In genomic region chr20:43459022-43459942, GRCh38 we compare ENCODE assay signal across 8 cellular contexts. TPM values are rescaled to one million over a fixed set of nuclear protein-coding genes. Genes with fewer than 3 reads are reported as not detected.
DNase-seq lines count a peak whose midpoint lies in the region; ATAC-seq, FAIRE-seq and TF ChIP-seq lines count a peak whose summit lies in the region.

No MANE protein-coding gene starts in this region.

- peak overlapping the region; percentile 97 for H3K4me3 ChIP-seq in DOHH2 (ENCODE audit: low read length)
- peak overlapping the region; percentile 100 for H3K4me3 ChIP-seq in PC-9
- peak overlapping the region; percentile 93 for H3K4me3 ChIP-seq in coronary artery

- TF ChIP-seq CTCF in DOHH2 (IDR thresholded peaks at IDR 0.05; ENCODE audit: low read depth, low read length, poor library complexity, severe bottlenecking) (no peak), PC-9 (conservative IDR thresholded peaks at IDR 0.05) (no peak), coronary artery (IDR thresholded peaks at IDR 0.05) (no peak)

- H4K20me1 ChIP-seq in DOHH2 (ENCODE audit: control insufficient read depth, insufficient read depth, low read depth, low read length) (peaks cover 35% of the 10 kb centered on the region), PC-9 (ENCODE audit: insufficient read depth) (peaks cover 53% of the 10 kb centered on the region)

- H3K27ac ChIP-seq in DOHH2 (ENCODE audit: low read depth, low read length) (no peak overlapping the region; the same call in 1 of the 2 replicates), PC-9 (0 out of 2 replicates have a peak overlapping the region, but pooled peaks have one; percentile 3), coronary artery (peak overlapping the region; percentile 99 to 100)

- POLR2A ChIA-PET in PC-9 (lab: Charles Lee; ENCODE audit: unreplicated experiment) = no interaction called here
- POLR2A ChIA-PET in naive thymus-derived CD8-positive, alpha-beta T cell (lab: Charles Lee) = interaction anchor here (1.4 to 2.3 kb wide), 2 partner anchors 10 to 852 kb away, joined by 5 to 6 read pairs; partner anchors contain the start of gene FITM2

- no peak for TF ChIP-seq POLR2A in GM12892 (IDR thresholded peaks at IDR 0.05; ENCODE audit: low read depth, low read length)

- H3K9me3 Mint-ChIP-seq in naive thymus-derived CD8-positive, alpha-beta T cell = no peaks in the 10 kb centered on the region

- BruUV-seq in PC-9 (replicated peaks; lab: Mats Ljungman, UMichigan) = TSS peak; percentile 40

- H3K4me1 Mint-ChIP-seq in naive thymus-derived CD8-positive, alpha-beta T cell = peaks cover 16 to 55% (median 42%) of the 10 kb centered on the region in 4 donors

- no peak overlapping the region for H2AFZ ChIP-seq in PC-9

- intact Hi-C loops in PC-9 (cut with micrococcal nuclease; ENCODE audit: unreplicated experiment) = loop anchor here (2.0 to 5.0 kb wide), 3 partner anchors 133 to 288 kb away; partner anchors contain the start of genes IFT52 and MYBL2

- peaks cover 8% of the 10 kb centered on the region; the same call in 1 of the 2 replicates for H3K9me3 ChIP-seq in DOHH2 (ENCODE audit: control insufficient read depth, insufficient read depth, low read length)
- H3K9me3 ChIP-seq in PC-9 (ENCODE audit: insufficient read depth, low read depth) = no peaks in the 10 kb centered on the region

- peaks cover 21% of the 10 kb centered on the region for H3K4me1 ChIP-seq in DOHH2 (ENCODE audit: control insufficient read depth, low read length)
- peaks cover 14% of the 10 kb centered on the region for H3K4me1 ChIP-seq in PC-9 (replicated peaks; ENCODE audit: insufficient read depth)

- DNase-seq in PC-9 (no peak), coronary artery (ENCODE audit: low spot score) (peak; percentile 61), C1 segment of cervical spinal cord (lab: John Stamatoyannopoulos, UW) (no peak), A172 (ENCODE audit: low spot score) (no peak), NOMO-1 (lab: John Stamatoyannopoulos, UW; ENCODE audit: unreplicated experiment in 2 of 2) (no peak), GM12892 (ENCODE audit: insufficient read length) (no peak)
- DNase-seq in naive thymus-derived CD8-positive, alpha-beta T cell = peak in 1 of 10 donors; percentile 20

- peak overlapping the region; percentile 75 to 95 (median 85) for H3K4me3 Mint-ChIP-seq in naive thymus-derived CD8-positive, alpha-beta T cell

- H3K9me2 ChIP-seq in DOHH2 (replicated peaks; ENCODE audit: control insufficient read depth, low read length) (no peaks in the 10 kb centered on the region), PC-9 (ENCODE audit: insufficient read depth) (no peaks in the 10 kb centered on the region)

- H3F3A ChIP-seq in DOHH2 (ENCODE audit: control insufficient read depth, insufficient read depth) = peaks cover 50% of the 10 kb centered on the region
- peaks cover 54% of the 10 kb centered on the region for H3F3A ChIP-seq in PC-9 (ENCODE audit: insufficient read depth, low read depth)

- H3K27me3 Mint-ChIP-seq in naive thymus-derived CD8-positive, alpha-beta T cell = peaks cover 0 to 1% (median under 1%) of the 10 kb centered on the region in 5 donors

- peaks cover 64% of the 10 kb centered on the region for H3K36me3 ChIP-seq in DOHH2 (ENCODE audit: control insufficient read depth, low read length)
- H3K36me3 ChIP-seq in PC-9 (ENCODE audit: low read depth) = peaks cover 51% of the 10 kb centered on the region

- ATAC-seq in naive thymus-derived CD8-positive, alpha-beta T cell = no peak

- peak overlapping the region; percentile 80 to 98 (median 90) for H3K27ac Mint-ChIP-seq in naive thymus-derived CD8-positive, alpha-beta T cell

- peaks cover 7 to 52% (median 19%) of the 10 kb centered on the region in 3 donors for H3K36me3 Mint-ChIP-seq in naive thymus-derived CD8-positive, alpha-beta T cell

- FAIRE-seq in GM12892 (lab: Jason Lieb, UNC) = no peak

- H3K27me3 ChIP-seq in DOHH2 (ENCODE audit: control insufficient read depth, low read length) = peaks cover 2% of the 10 kb centered on the region
- peaks cover 3% of the 10 kb centered on the region for H3K27me3 ChIP-seq in PC-9 (ENCODE audit: insufficient read depth, low read depth)

- H3K4me2 ChIP-seq in DOHH2 (ENCODE audit: low read length) (peak overlapping the region; percentile 75), PC-9 (peak overlapping the region; percentile 99)

- H3K79me2 ChIP-seq in DOHH2 (ENCODE audit: control insufficient read depth, low read length) = peaks cover 56% of the 10 kb centered on the region
- H3K79me2 ChIP-seq in PC-9 (ENCODE audit: low read depth) = peaks cover 52% of the 10 kb centered on the region

- CTCF ChIA-PET in PC-9 (lab: Charles Lee) = no interaction called here

RNA-seq across cellular contexts. Expression of gene SRSF6, which starts 1.6 kb away (rescaled TPM):
- 100 and 136 TPM in 2 replicates for total RNA-seq in PC-9 (2021)
- total RNA-seq in naive thymus-derived CD8-positive, alpha-beta T cell = 100 to 1,000 TPM; 233 to 241 TPM
- polyA plus RNA-seq in naive thymus-derived CD8-positive, alpha-beta T cell = 10 to 100 TPM; 41.1 to 54.8 (median 41.8) TPM
- total RNA-seq in A172 (2014; rRNA removed; shearing (Covaris generic)) = 50.6 and 60.8 TPM in 2 replicates
- 77.7 TPM for polyA plus RNA-seq in GM12892 (2012; ENCODE audit: missing spikeins)

RNA-seq across cellular contexts. Expression of gene L3MBTL1, which starts 48.2 kb away (rescaled TPM):
- total RNA-seq in PC-9 (2021) = 34.9 and 42.7 TPM in 2 replicates
- total RNA-seq in naive thymus-derived CD8-positive, alpha-beta T cell = 10 to 100 TPM; 27.2 TPM
- 1 to 10 TPM in 2 of 3 donors, under 1 TPM in 1; 0.66 to 1.7 (median 1.1) TPM for polyA plus RNA-seq in naive thymus-derived CD8-positive, alpha-beta T cell
- 2.4 and 5.0 TPM in 2 replicates for total RNA-seq in A172 (2014; rRNA removed; shearing (Covaris generic))
- polyA plus RNA-seq in GM12892 (2012; ENCODE audit: missing spikeins) = 7.9 TPM
